In genomic region chr9:137919095-137919465, GRCh38 we compare ENCODE assay signal across 19 cellular contexts. TPM values are rescaled to one million over a fixed set of nuclear protein-coding genes. Genes with fewer than 3 reads are reported as not detected.
"Had no signal": no experiment of that assay in that cellular context is flagged by ENCODE, and none has a peak within 500 bp of the region (broad histone marks: within the 10 kb centered on the region; RNA-seq: fewer than 3 reads in every experiment).

No MANE protein-coding gene starts in this region.

- H3K27me3 Mint-ChIP-seq: activated CD4-positive, alpha-beta T cell treated with anti-CD3 and anti-CD28 coated beads, Interleukin-2, amount 10 ng/mL, durations not matched to agents 24 days and 14 days; brain had no signal

- H3K27ac Mint-ChIP-seq: activated CD4-positive, alpha-beta T cell treated with anti-CD3 and anti-CD28 coated beads, Interleukin-2, amount 10 ng/mL, durations not matched to agents 24 days and 14 days; activated naive CD8-positive, alpha-beta T cell; activated T-cell treated with anti-CD3 and anti-CD28 coated beads, Interleukin-2, amount 50 U/mL, for 72 hours; memory B cell; neural progenitor cell had no signal

- H3K9me3 Mint-ChIP-seq: activated CD4-positive, alpha-beta T cell treated with anti-CD3 and anti-CD28 coated beads, Interleukin-2, amount 10 ng/mL, durations not matched to agents 24 days and 14 days; memory B cell had no signal

- H3K36me3 ChIP-seq: left lung, neural progenitor cell, pancreas, thyroid gland, uterus had no signal

- H3K27me3 ChIP-seq: left lung, neural progenitor cell, pancreas, thyroid gland, uterus had no signal

- DNase-seq: activated CD4-positive, alpha-beta T cell treated with anti-CD3 and anti-CD28 coated beads, Interleukin-2, amount 10 ng/mL, durations not matched to agents 24 days and 14 days; activated CD4-positive, CD25-positive, alpha-beta regulatory T cell; activated CD8-positive, alpha-beta memory T cell treated with anti-CD3 and anti-CD28 coated beads, Interleukin-2, amount 50 U/mL, for 48 hours; activated gamma-delta T cell; activated T-cell treated with anti-CD3 and anti-CD28 coated beads, Interleukin-2, amount 50 U/mL, for 72 hours; amniotic stem cell; kidney; left lung; pancreas; stimulated activated CD4-positive, alpha-beta T cell treated with anti-CD3 and anti-CD28 coated beads, Interleukin-12 subunit alpha, Interleukin-12 subunit beta, amount 100 ng/mL, for 4 hours; stimulated activated CD4-positive, alpha-beta T cell treated with anti-CD3 and anti-CD28 coated beads, Interleukin-2, amount 100 ng/mL, for 24 hours; SW 1271; uterus had no signal

- H3K4me3 Mint-ChIP-seq: activated CD4-positive, alpha-beta T cell treated with anti-CD3 and anti-CD28 coated beads, Interleukin-2, amount 10 ng/mL, durations not matched to agents 24 days and 14 days; activated naive CD8-positive, alpha-beta T cell; activated T-cell treated with anti-CD3 and anti-CD28 coated beads, Interleukin-2, amount 50 U/mL, for 72 hours; brain; memory B cell; neural progenitor cell had no signal

- H3K9me3 ChIP-seq: left lung, pancreas, thyroid gland, uterus had no signal

- H3K27ac ChIP-seq: left lung, neural progenitor cell, pancreas, thyroid gland, uterus had no signal

- H3K4me3 ChIP-seq: left lung, neural progenitor cell, pancreas, thyroid gland, uterus had no signal

- ATAC-seq: activated T-cell treated with anti-CD3 and anti-CD28 coated beads, Interleukin-2, amount 50 U/mL, for 72 hours; left lung; pancreas had no signal

- H3K4me1 Mint-ChIP-seq: activated CD4-positive, alpha-beta T cell treated with anti-CD3 and anti-CD28 coated beads, Interleukin-2, amount 10 ng/mL, durations not matched to agents 24 days and 14 days; memory B cell had no signal

- H3K36me3 Mint-ChIP-seq: activated naive CD8-positive, alpha-beta T cell; memory B cell had no signal

- H3K4me1 ChIP-seq: left lung, neural progenitor cell, pancreas, uterus had no signal

RNA-seq across cellular contexts. Expression of gene CACNA1B, which starts 41.5 kb away (rescaled TPM):
- total RNA-seq: activated CD4-positive, alpha-beta T cell treated with anti-CD3 and anti-CD28 coated beads, Interleukin-2, amount 10 ng/mL, durations not matched to agents 24 days and 14 days; T-helper 2 cell treated with Interferon-gamma antibody and Interleukin-4, amounts not matched to agents 100 ng/mL and 5 ng/mL, for 36 hours had no signal
